19 cellular contexts compared by ENCODE assay signal in the genomic region with DNA sequence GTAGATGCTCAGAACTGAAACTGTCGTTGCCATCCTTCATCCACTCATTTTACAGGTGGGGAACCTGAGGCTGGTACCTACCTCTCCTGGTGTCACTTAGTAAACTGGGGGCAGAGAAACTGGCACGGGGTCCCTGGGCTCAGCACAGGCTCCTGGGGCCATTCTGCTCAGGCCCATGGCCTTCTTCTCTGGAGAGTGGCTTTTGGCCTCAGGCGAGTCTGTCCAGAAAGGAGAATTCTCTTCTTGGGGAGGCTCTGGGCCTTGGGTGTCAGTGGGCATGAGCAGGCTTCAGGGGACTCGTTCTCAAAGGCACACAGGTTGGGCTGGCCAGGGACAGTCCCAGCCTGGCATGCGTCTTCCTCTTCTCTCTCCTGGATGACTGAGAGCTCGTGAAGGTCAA. TPM values are rescaled to one million over a fixed set of nuclear protein-coding genes. Genes with fewer than 3 reads are reported as not detected.
DNase-seq lines count a peak whose midpoint lies in the region; ATAC-seq and TF ChIP-seq lines count a peak whose summit lies in the region.
"Had no signal": no experiment of that assay in that cellular context is flagged by ENCODE, and none has a peak within 500 bp of the region (broad histone marks: within the 10 kb centered on the region; RNA-seq: fewer than 3 reads in every experiment).

No MANE protein-coding gene starts in this region.

- in situ Hi-C loops in GM23248 (cut with MboI), result loop anchor here (25.0 kb wide), 1 partner anchor 204 kb away; no protein-coding TSS in a partner anchor

- peaks cover 88% of the 10 kb centered on the region for H3K79me2 ChIP-seq in GM23248 (ENCODE audit: insufficient read depth)
- H3K79me2 ChIP-seq in trophoblast cell (ENCODE audit: control insufficient read depth, insufficient read depth, low read length, poor library complexity), result peaks cover 6% of the 10 kb centered on the region

- no peak overlapping the region for H2AK5ac ChIP-seq in trophoblast cell (ENCODE audit: low read length)

- H4K20me1 ChIP-seq in GM23248 (ENCODE audit: insufficient read depth), result peaks cover 22% of the 10 kb centered on the region

- H3K27me3 ChIP-seq in GM23248 (replicated peaks; ENCODE audit: insufficient read depth) (no peaks in the 10 kb centered on the region), trophoblast cell (ENCODE audit: insufficient read depth, low read length) (no peaks in the 10 kb centered on the region), upper lobe of right lung (no peaks in the 10 kb centered on the region)

- H3K4ac ChIP-seq in trophoblast cell (ENCODE audit: low read depth, low read length), result peak overlapping the region; percentile 31

- no peaks in the 10 kb centered on the region for H3K36me3 ChIP-seq in GM23248 (ENCODE audit: low read depth)
- peaks cover 26 to 32% of the 10 kb centered on the region in 2 experiments for H3K36me3 ChIP-seq in trophoblast cell (ENCODE audit: control insufficient read depth in 1 of 2, insufficient read depth in 2 of 2, low read length in 2 of 2)
- no peaks in the 10 kb centered on the region for H3K36me3 ChIP-seq in upper lobe of right lung

- no peak overlapping the region for H4K12ac ChIP-seq in trophoblast cell (ENCODE audit: low read depth, low read length)

- peak overlapping the region; percentile 26; the same call in 1 of the 2 replicates for H3K9ac ChIP-seq in GM23248
- no peak overlapping the region for H3K9ac ChIP-seq in trophoblast cell (ENCODE audit: low read length)

- H3K79me1 ChIP-seq in trophoblast cell (ENCODE audit: low read length), result peaks cover 39% of the 10 kb centered on the region

- peaks cover 4% of the 10 kb centered on the region for H3K4me1 Mint-ChIP-seq in activated T-helper 17 cell treated with anti-CD3 and anti-CD28 coated beads, Interleukin-2, amount 50 U/mL, for 72 hours
- peaks cover 50% of the 10 kb centered on the region for H3K4me1 Mint-ChIP-seq in MCF 10A (ENCODE audit: insufficient read depth, unreplicated experiment)

- H3K9me2 ChIP-seq in GM23248 (ENCODE audit: insufficient read depth), result no peaks in the 10 kb centered on the region

- H2BK120ac ChIP-seq in trophoblast cell (ENCODE audit: insufficient read depth, low read length, poor library complexity), result no peak overlapping the region

- POLR2A ChIA-PET in MCF 10A (lab: Yijun Ruan, JAX), result no interaction called here

- H3K9me3 ChIP-seq in GM23248 (ENCODE audit: low read depth) (no peaks in the 10 kb centered on the region), trophoblast cell (ENCODE audit: insufficient read depth, low read depth, low read length) (peaks cover 3% of the 10 kb centered on the region), upper lobe of right lung (no peaks in the 10 kb centered on the region)

- BruUV-seq in MCF 10A (replicated peaks; lab: Mats Ljungman, UMichigan), result no TSS peak

- no peak overlapping the region for H2BK5ac ChIP-seq in trophoblast cell (ENCODE audit: low read depth, low read length, poor library complexity)

- intact Hi-C loops in upper lobe of right lung (cut with DNase I), result no loop called here
- intact Hi-C loops in MCF 10A (cut with micrococcal nuclease), result no loop called here

- peak; percentile 49 for ATAC-seq in activated T-helper 17 cell treated with anti-CD3 and anti-CD28 coated beads, Interleukin-2, amount 50 U/mL, for 72 hours (replicated peaks)
- no peak for ATAC-seq in upper lobe of right lung
- ATAC-seq: GM23338, HCT116, Panc1, SK-N-SH treated with all-trans-retinoic acid at 6 μM for 48 hours had no signal

- no peak overlapping the region for H3K23ac ChIP-seq in trophoblast cell (ENCODE audit: low read length)

- H3K4me1 ChIP-seq in GM23248 (ENCODE audit: insufficient read depth) (peaks cover 78% of the 10 kb centered on the region), trophoblast cell (ENCODE audit: control insufficient read depth in 1 of 2, insufficient read depth in 2 of 2, low read length in 2 of 2) (peaks cover 46 to 61% of the 10 kb centered on the region in 2 experiments), upper lobe of right lung (peaks cover 16% of the 10 kb centered on the region)

- H2AFZ ChIP-seq in GM23248 (no peak overlapping the region), trophoblast cell (ENCODE audit: insufficient read depth, low read length, poor library complexity) (no peak overlapping the region)
- H2AFZ ChIP-seq: GM23338 had no signal

- H3K4me3 ChIP-seq in GM23248 (no peak overlapping the region), trophoblast cell (ENCODE audit: low read depth, low read length) (no peak overlapping the region), upper lobe of right lung (no peak overlapping the region)
- H3K4me3 ChIP-seq: GM23338 had no signal

- peaks cover 3% of the 10 kb centered on the region for H3K9me3 Mint-ChIP-seq in activated T-helper 17 cell treated with anti-CD3 and anti-CD28 coated beads, Interleukin-2, amount 50 U/mL, for 72 hours
- peaks cover 10% of the 10 kb centered on the region for H3K9me3 Mint-ChIP-seq in MCF 10A (ENCODE audit: unreplicated experiment)
- H3K9me3 Mint-ChIP-seq: CD4-positive, alpha-beta T cell had no signal

- H3K14ac ChIP-seq in trophoblast cell (ENCODE audit: low read length), result no peak overlapping the region

- peak overlapping the region; percentile 13 for H4K8ac ChIP-seq in trophoblast cell (ENCODE audit: low read depth, low read length)

- H3F3A ChIP-seq in GM23248 (ENCODE audit: insufficient read depth), result peaks cover 88% of the 10 kb centered on the region

- TF ChIP-seq CTCF in upper lobe of right lung (IDR thresholded peaks at IDR 0.05) (no peak), MCF 10A (IDR thresholded peaks at IDR 0.05; ENCODE audit: unreplicated experiment) (no peak)

- no peaks in the 10 kb centered on the region for H3K36me3 Mint-ChIP-seq in activated T-helper 17 cell treated with anti-CD3 and anti-CD28 coated beads, Interleukin-2, amount 50 U/mL, for 72 hours (ENCODE audit: low read depth)
- H3K36me3 Mint-ChIP-seq in MCF 10A (ENCODE audit: insufficient read depth, unreplicated experiment), result no peaks in the 10 kb centered on the region

- H4K91ac ChIP-seq in trophoblast cell (ENCODE audit: low read depth, low read length), result peak overlapping the region; percentile 41

- no peak overlapping the region for H3K4me3 Mint-ChIP-seq in activated T-helper 17 cell treated with anti-CD3 and anti-CD28 coated beads, Interleukin-2, amount 50 U/mL, for 72 hours
- H3K4me3 Mint-ChIP-seq in MCF 10A (ENCODE audit: unreplicated experiment), result no peak overlapping the region
- H3K4me3 Mint-ChIP-seq: CD4-positive, alpha-beta T cell; GM23338 had no signal

- H3K18ac ChIP-seq in trophoblast cell (ENCODE audit: low read length), result peak overlapping the region; percentile 36

- peak overlapping the region; percentile 20 for H2BK12ac ChIP-seq in trophoblast cell (ENCODE audit: low read length)

- peaks cover 13% of the 10 kb centered on the region for H3K27me3 Mint-ChIP-seq in activated T-helper 17 cell treated with anti-CD3 and anti-CD28 coated beads, Interleukin-2, amount 50 U/mL, for 72 hours
- H3K27me3 Mint-ChIP-seq in MCF 10A (ENCODE audit: insufficient read depth, unreplicated experiment), result no peaks in the 10 kb centered on the region

- H3K27ac Mint-ChIP-seq in activated T-helper 17 cell treated with anti-CD3 and anti-CD28 coated beads, Interleukin-2, amount 50 U/mL, for 72 hours, result peak overlapping the region; percentile 56
- no peak overlapping the region for H3K27ac Mint-ChIP-seq in MCF 10A (ENCODE audit: low read depth, unreplicated experiment)
- H3K27ac Mint-ChIP-seq: CD4-positive, alpha-beta T cell; GM23338 had no signal

- DNase-seq in GM23248, result no peak
- no peak for DNase-seq in trophoblast cell
- peak; percentile 30 for DNase-seq in upper lobe of right lung
- no peak for DNase-seq in MCF 10A (ENCODE audit: unreplicated experiment)
- DNase-seq in NCI-H2107 (lab: John Stamatoyannopoulos, UW), result no peak
- DNase-seq in GF-D8 (lab: John Stamatoyannopoulos, UW), result no peak
- DNase-seq: ACHN; AML-193; CD4-positive, alpha-beta T cell; DMS53; NCI-H1417 treated with DMSO at 0.1 percent for 48 hours; NCI-H2029; NCI-H524; SHP77 treated with DMSO at 0.1 percent for 48 hours had no signal

- H3K27ac ChIP-seq in GM23248 (peak overlapping the region; percentile 56; the same call in 1 of the 2 replicates), trophoblast cell (ENCODE audit: low read depth, low read length) (no peak overlapping the region), upper lobe of right lung (no peak overlapping the region)

- H3K4me2 ChIP-seq in GM23248 (ENCODE audit: unreplicated experiment) (no peak overlapping the region), trophoblast cell (ENCODE audit: low read length) (no peak overlapping the region)
- H3K4me2 ChIP-seq: GM23338 had no signal

- WGBS in GM23248 (ENCODE audit: low coverage in 1 of 2, low lambda C conversion rate in 2 of 2, missing lambda C conversion rate in 2 of 2), 2 experiments, result 84 to 85% methylated on average over 6 of the region's 6 CpGs
- no CpG with 5 or more reads among the region's 6 CpGs for WGBS in trophoblast cell (ENCODE audit: extremely low coverage, insufficient coverage, insufficient read length)

- CTCF ChIA-PET in MCF 10A (lab: Yijun Ruan, JAX), result no interaction called here

RNA-seq across cellular contexts. Expression of a gene that starts 24.6 kb away (rescaled TPM):
- total RNA-seq in GM23248 (2014; rRNA removed; shearing (Covaris generic)), result 812 and 897 TPM in 2 replicates
- polyA plus RNA-seq in GM23248 (2016; fragmentation: Nextera tagmentation; extraction: Ambion mirVana), result 206 and 211 TPM in 2 replicates
- total RNA-seq in activated T-helper 17 cell treated with anti-CD3 and anti-CD28 coated beads, Interleukin-2, amount 50 U/mL, for 72 hours, result 1 to 10 TPM in 1 of 2 donors, under 1 TPM in 1; 0.50 to 1.3 TPM
- polyA plus RNA-seq in trophoblast cell (2013), result 431 and 476 TPM in 2 replicates
- total RNA-seq in upper lobe of right lung, result 37.8 TPM
- total RNA-seq in MCF 10A (2022), result not detected in 2 replicates

Comparison
In these comparisons a context has a peak if more than half of its experiments do, and no peak if none do; other contexts are left out.
1. RNA of a gene that starts 24.6 kb away (total RNA-seq): 812 to 897 TPM in GM23248; 37.8 TPM in upper lobe of right lung (single experiment), 0.50 to 1.3 TPM in activated T-helper 17 cell treated with anti-CD3 and anti-CD28 coated beads, Interleukin-2, amount 50 U/mL, for 72 hours and not detected in MCF 10A; every median in the first group is over 10 times any median in the second.